ENCODE assay signal across 1 cellular context in the genomic region with DNA sequence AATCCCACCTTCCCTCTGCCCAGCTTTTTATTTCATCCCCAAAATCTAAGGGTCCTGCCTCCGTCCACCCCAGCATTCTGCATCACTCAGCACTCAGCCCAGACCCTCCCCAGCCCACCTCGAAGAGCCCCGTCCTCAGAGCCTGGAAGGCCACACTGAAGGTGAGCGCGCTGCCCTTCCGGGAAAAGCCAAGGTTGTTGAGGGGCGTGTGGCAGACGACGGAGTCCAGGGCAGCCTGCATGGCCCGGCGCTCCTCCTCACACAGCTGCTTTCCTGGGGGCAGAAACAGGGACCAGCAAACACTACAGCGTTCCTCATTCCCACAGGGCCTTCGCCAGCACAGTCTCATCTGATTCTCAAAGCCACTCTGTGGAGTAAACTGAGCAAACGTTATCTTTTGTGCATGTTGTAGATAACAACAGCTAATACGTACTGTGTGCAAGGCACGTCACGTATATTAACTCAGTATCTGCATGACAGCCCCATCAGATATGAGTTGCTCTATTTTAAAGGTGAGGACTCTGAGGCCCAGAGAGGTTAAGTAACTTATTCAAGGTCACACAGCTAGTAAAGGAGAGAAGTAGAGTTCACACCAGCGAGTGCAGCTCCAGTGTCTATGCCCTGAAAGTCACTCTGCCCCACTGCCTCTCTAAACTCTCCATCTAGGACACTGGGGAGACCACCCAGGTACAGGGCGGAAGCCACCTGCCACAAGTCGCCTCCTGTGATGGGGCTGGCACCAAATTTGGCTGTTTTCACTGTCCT.
TF ChIP-seq lines count a peak whose summit lies in the region.

No MANE protein-coding gene starts in this region.

TF ChIP-seq in K562, 482 proteins besides CTCF, POLR2A, EP300 and RAD21:
- TF ChIP-seq SMARCA5 (IDR thresholded peaks at IDR 0.05) (peak; percentile 94; the same call in 1 of the 2 replicates), RBM25 (IDR thresholded peaks at IDR 0.05; ENCODE audit: low read depth, low read length, severe bottlenecking) (peak; percentile 98), KAT7 (CRISPR knock-in tag; IDR thresholded peaks at IDR 0.05; ENCODE audit: borderline replicate concordance) (peak; percentile 1; the same call in 1 of the 2 replicates), MYNN (IDR thresholded peaks at IDR 0.05) (no peak), MYNN (CRISPR knock-in tag; IDR thresholded peaks at IDR 0.05) (no peak), HMGN3 (IDR thresholded peaks at IDR 0.05; ENCODE audit: borderline replicate concordance, extremely low read depth, insufficient read length, low read depth, low read length) (peak; percentile 16), HDAC2 (IDR thresholded peaks at IDR 0.05) (peak; percentile 89), KDM1A (IDR thresholded peaks at IDR 0.05) (peak; percentile 83 to 88), BCOR (IDR thresholded peaks at IDR 0.05) (peak; percentile 98), NR2C1 (IDR thresholded peaks at IDR 0.05) (no peak), NR2C1 (tag; IDR thresholded peaks at IDR 0.05) (no peak), ERF (CRISPR knock-in tag; IDR thresholded peaks at IDR 0.05) (0 out of 2 replicates have a peak, but pooled peaks have one; percentile 10), ZNF717 (CRISPR knock-in tag; IDR thresholded peaks at IDR 0.05) (0 out of 2 replicates have a peak, but pooled peaks have one; percentile 48), ZBTB7A (IDR thresholded peaks at IDR 0.05; ENCODE audit: borderline replicate concordance, control insufficient read depth, low read depth, low read length) (0 out of 2 replicates have a peak, but pooled peaks have one; percentile 17), HDAC1 (IDR thresholded peaks at IDR 0.05) (peak in 1 of 2 experiments; percentile 34; a peak in 1 of 4 replicates), RCOR1 (IDR thresholded peaks at IDR 0.05; ENCODE audit: borderline replicate concordance in 1 of 2, low read depth in 2 of 2, low read length in 2 of 2) (peak; percentile 48 to 75; a peak in 3 of 4 replicates), ZFP36 (IDR thresholded peaks at IDR 0.05; ENCODE audit: low read depth, low read length, partially characterized antibody) (peak; percentile 93)
- TF ChIP-seq, protein P1, sequence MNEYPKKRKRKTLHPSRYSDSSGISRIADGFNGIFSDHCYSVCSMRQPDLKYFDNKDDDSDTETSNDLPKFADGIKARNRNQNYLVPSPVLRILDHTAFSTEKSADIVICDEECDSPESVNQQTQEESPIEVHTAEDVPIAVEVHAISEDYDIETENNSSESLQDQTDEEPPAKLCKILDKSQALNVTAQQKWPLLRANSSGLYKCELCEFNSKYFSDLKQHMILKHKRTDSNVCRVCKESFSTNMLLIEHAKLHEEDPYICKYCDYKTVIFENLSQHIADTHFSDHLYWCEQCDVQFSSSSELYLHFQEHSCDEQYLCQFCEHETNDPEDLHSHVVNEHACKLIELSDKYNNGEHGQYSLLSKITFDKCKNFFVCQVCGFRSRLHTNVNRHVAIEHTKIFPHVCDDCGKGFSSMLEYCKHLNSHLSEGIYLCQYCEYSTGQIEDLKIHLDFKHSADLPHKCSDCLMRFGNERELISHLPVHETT (CRISPR knock-in tag; conservative IDR thresholded peaks at IDR 0.05 in 1 of 2, IDR thresholded peaks at IDR 0.05 in 1 of 2) = no peak
- TF ChIP-seq, protein P2, sequence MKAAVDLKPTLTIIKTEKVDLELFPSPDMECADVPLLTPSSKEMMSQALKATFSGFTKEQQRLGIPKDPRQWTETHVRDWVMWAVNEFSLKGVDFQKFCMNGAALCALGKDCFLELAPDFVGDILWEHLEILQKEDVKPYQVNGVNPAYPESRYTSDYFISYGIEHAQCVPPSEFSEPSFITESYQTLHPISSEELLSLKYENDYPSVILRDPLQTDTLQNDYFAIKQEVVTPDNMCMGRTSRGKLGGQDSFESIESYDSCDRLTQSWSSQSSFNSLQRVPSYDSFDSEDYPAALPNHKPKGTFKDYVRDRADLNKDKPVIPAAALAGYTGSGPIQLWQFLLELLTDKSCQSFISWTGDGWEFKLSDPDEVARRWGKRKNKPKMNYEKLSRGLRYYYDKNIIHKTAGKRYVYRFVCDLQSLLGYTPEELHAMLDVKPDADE (conservative IDR thresholded peaks at IDR 0.05; ENCODE audit: control insufficient read depth, low read depth, low read length) = 0 out of 2 replicates have a peak, but pooled peaks have one; percentile 24
- TF ChIP-seq, protein P3, sequence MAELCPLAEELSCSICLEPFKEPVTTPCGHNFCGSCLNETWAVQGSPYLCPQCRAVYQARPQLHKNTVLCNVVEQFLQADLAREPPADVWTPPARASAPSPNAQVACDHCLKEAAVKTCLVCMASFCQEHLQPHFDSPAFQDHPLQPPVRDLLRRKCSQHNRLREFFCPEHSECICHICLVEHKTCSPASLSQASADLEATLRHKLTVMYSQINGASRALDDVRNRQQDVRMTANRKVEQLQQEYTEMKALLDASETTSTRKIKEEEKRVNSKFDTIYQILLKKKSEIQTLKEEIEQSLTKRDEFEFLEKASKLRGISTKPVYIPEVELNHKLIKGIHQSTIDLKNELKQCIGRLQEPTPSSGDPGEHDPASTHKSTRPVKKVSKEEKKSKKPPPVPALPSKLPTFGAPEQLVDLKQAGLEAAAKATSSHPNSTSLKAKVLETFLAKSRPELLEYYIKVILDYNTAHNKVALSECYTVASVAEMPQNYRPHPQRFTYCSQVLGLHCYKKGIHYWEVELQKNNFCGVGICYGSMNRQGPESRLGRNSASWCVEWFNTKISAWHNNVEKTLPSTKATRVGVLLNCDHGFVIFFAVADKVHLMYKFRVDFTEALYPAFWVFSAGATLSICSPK (IDR thresholded peaks at IDR 0.05; ENCODE audit: borderline replicate concordance) = no peak
